21 cellular contexts compared by ENCODE assay signal in the genomic region with DNA sequence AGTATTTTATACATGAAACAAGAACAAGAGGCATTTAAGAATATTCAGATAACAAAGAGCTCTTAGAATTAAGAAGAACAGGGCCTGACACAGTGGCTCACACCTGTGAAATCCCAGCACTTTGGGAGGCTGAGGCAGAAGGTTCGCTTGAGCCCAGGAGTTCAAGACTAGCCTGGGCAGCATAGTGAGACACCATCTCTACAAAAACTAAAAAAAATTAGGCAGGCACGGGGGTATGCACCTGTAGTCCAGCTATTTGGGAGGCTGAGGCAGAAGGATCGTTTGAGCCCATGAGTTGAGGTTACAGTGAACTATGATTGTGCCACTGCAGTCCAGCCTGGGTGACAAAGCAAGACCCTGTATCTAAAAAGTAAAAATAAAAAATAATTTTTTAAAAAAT. TPM values are rescaled to one million over a fixed set of nuclear protein-coding genes. Genes with fewer than 3 reads are reported as not detected.
A peak's percentile ranks its signal among the peaks of the same experiment; 100 is the strongest.
DNase-seq lines count a peak whose midpoint lies in the region; ATAC-seq and TF ChIP-seq lines count a peak whose summit lies in the region.
"Had no signal": no experiment of that assay in that cellular context is flagged by ENCODE, and none has a peak within 500 bp of the region (broad histone marks: within the 10 kb centered on the region; RNA-seq: fewer than 3 reads in every experiment).

No MANE protein-coding gene starts in this region.

- intact Hi-C loops in aorta (cut with DNase I), result no loop called here
- intact Hi-C loops in right lobe of liver (cut with DNase I), result no loop called here

- H3K4me3 ChIP-seq in OCI-LY3 (ENCODE audit: low read length) (no peak overlapping the region), aorta (ENCODE audit: low read length in 2 of 2) (no peak overlapping the region), right lobe of liver (no peak overlapping the region)
- H3K4me3 ChIP-seq: A549; BLaER1 treated with 17β-estradiol and CSF1 and Interleukin-3, amounts not matched to agents 10 nM and 100 nM had no signal

- WGBS in aorta, 2 donors, result 88% methylated on average over 3 of the region's 3 CpGs
- WGBS in right lobe of liver (ENCODE audit: insufficient coverage, low coverage, low lambda C conversion rate, missing lambda C conversion rate), result 87% methylated on average over 3 of the region's 3 CpGs

- peaks cover 4% of the 10 kb centered on the region for H3K4me1 Mint-ChIP-seq in activated T-helper 17 cell treated with anti-CD3 and anti-CD28 coated beads, Interleukin-2, amount 50 U/mL, for 72 hours
- H3K4me1 Mint-ChIP-seq: B cell, CD14-positive monocyte had no signal

- no peaks in the 10 kb centered on the region for H4K20me1 ChIP-seq in OCI-LY3 (ENCODE audit: insufficient read depth, low read length)
- H4K20me1 ChIP-seq: BLaER1 treated with 17β-estradiol and CSF1 and Interleukin-3, amounts not matched to agents 10 nM and 100 nM had no signal

- H3K9me3 ChIP-seq in OCI-LY3 (ENCODE audit: insufficient read depth, low read length) (no peaks in the 10 kb centered on the region), aorta (ENCODE audit: control insufficient read depth, low read length) (no peaks in the 10 kb centered on the region), right lobe of liver (no peaks in the 10 kb centered on the region)
- H3K9me3 ChIP-seq: A549; BLaER1 treated with 17β-estradiol and CSF1 and Interleukin-3, amounts not matched to agents 10 nM and 100 nM; Caco-2 had no signal

- no peak overlapping the region for H3K4me3 Mint-ChIP-seq in activated T-helper 17 cell treated with anti-CD3 and anti-CD28 coated beads, Interleukin-2, amount 50 U/mL, for 72 hours
- H3K4me3 Mint-ChIP-seq: B cell; CD14-positive monocyte; CD4-positive, alpha-beta memory T cell; CD4-positive, CD25-positive, alpha-beta regulatory T cell; CD8-positive, alpha-beta memory T cell had no signal

- no peak for TF ChIP-seq POLR2A in right lobe of liver (IDR thresholded peaks at IDR 0.05)

- H3K79me2 ChIP-seq in OCI-LY3 (ENCODE audit: low read length), result no peaks in the 10 kb centered on the region

- H3K27me3 ChIP-seq in OCI-LY3 (ENCODE audit: low read depth, low read length) (no peaks in the 10 kb centered on the region), aorta (ENCODE audit: control insufficient read depth in 1 of 2, insufficient read depth in 2 of 2, low read length in 1 of 2) (no peaks in the 10 kb centered on the region), right lobe of liver (no peaks in the 10 kb centered on the region)
- H3K27me3 ChIP-seq: BLaER1 treated with 17β-estradiol and CSF1 and Interleukin-3, amounts not matched to agents 10 nM and 100 nM had no signal

- DNase-seq in DMS53 (lab: John Stamatoyannopoulos, UW) (peak; percentile 12), DMS53 treated with DMSO at 0.1 percent for 48 hours (lab: John Stamatoyannopoulos, UW; ENCODE audit: unreplicated experiment) (no peak), COLO829 (ENCODE audit: low spot score) (no peak), aorta (no peak), right lobe of liver (no peak)
- DNase-seq: AML-193; Caco-2; Calu3; CD4-positive, alpha-beta memory T cell; CD4-positive, CD25-positive, alpha-beta regulatory T cell; CD8-positive, alpha-beta memory T cell; DMS79 treated with DMSO at 0.1 percent for 48 hours; GF-D8 had no signal

- H3K9me3 Mint-ChIP-seq in activated T-helper 17 cell treated with anti-CD3 and anti-CD28 coated beads, Interleukin-2, amount 50 U/mL, for 72 hours, result no peaks in the 10 kb centered on the region
- H3K9me3 Mint-ChIP-seq: CD14-positive monocyte; CD4-positive, alpha-beta memory T cell; CD4-positive, CD25-positive, alpha-beta regulatory T cell; CD8-positive, alpha-beta memory T cell had no signal

- peaks cover 84% of the 10 kb centered on the region for H3K36me3 Mint-ChIP-seq in activated T-helper 17 cell treated with anti-CD3 and anti-CD28 coated beads, Interleukin-2, amount 50 U/mL, for 72 hours (ENCODE audit: low read depth)

- peaks cover 9% of the 10 kb centered on the region for H3K4me1 ChIP-seq in OCI-LY3 (ENCODE audit: low read length)
- no peaks in the 10 kb centered on the region for H3K4me1 ChIP-seq in aorta (ENCODE audit: control insufficient read depth in 1 of 2, insufficient read depth in 2 of 2, low read length in 2 of 2)
- no peaks in the 10 kb centered on the region for H3K4me1 ChIP-seq in right lobe of liver
- H3K4me1 ChIP-seq: A549; BLaER1 treated with 17β-estradiol and CSF1 and Interleukin-3, amounts not matched to agents 10 nM and 100 nM; Caco-2 had no signal

- H3K36me3 ChIP-seq in OCI-LY3 (replicated peaks; ENCODE audit: low read depth, low read length), result peaks cover 28% of the 10 kb centered on the region
- peaks cover 0 to 3% of the 10 kb centered on the region in 2 donors for H3K36me3 ChIP-seq in aorta (ENCODE audit: control insufficient read depth in 1 of 2, insufficient read depth in 2 of 2, low read length in 1 of 2)
- H3K36me3 ChIP-seq in right lobe of liver, result peaks cover 0 to 18% (median 2%) of the 10 kb centered on the region in 4 donors

- ATAC-seq in activated T-helper 17 cell treated with anti-CD3 and anti-CD28 coated beads, Interleukin-2, amount 50 U/mL, for 72 hours (replicated peaks), result no peak
- ATAC-seq in aorta (ENCODE audit: low FRiP score) (no peak), right lobe of liver (no peak)
- ATAC-seq: A549 had no signal

- H3K4me2 ChIP-seq in OCI-LY3 (ENCODE audit: low read length), result peak overlapping the region; percentile 27
- H3K4me2 ChIP-seq: A549; BLaER1 treated with 17β-estradiol and CSF1 and Interleukin-3, amounts not matched to agents 10 nM and 100 nM had no signal

- H3K9ac ChIP-seq in OCI-LY3 (ENCODE audit: low read length), result no peak overlapping the region
- H3K9ac ChIP-seq: BLaER1 treated with 17β-estradiol and CSF1 and Interleukin-3, amounts not matched to agents 10 nM and 100 nM had no signal

- H3K27ac ChIP-seq in C4-2B, result peak overlapping the region; percentile 24; the same call in 1 of the 2 replicates
- H3K27ac ChIP-seq in OCI-LY3 (ENCODE audit: low read length), result no peak overlapping the region
- no peak overlapping the region for H3K27ac ChIP-seq in aorta (ENCODE audit: low read depth in 1 of 2, low read length in 2 of 2)
- H3K27ac ChIP-seq in right lobe of liver, result no peak overlapping the region
- H3K27ac ChIP-seq: 22Rv1; A549; BLaER1 treated with 17β-estradiol and CSF1 and Interleukin-3, amounts not matched to agents 10 nM and 100 nM had no signal

- no peak for TF ChIP-seq CTCF in C4-2B (conservative IDR thresholded peaks at IDR 0.05)
- TF ChIP-seq CTCF in OCI-LY3 (IDR thresholded peaks at IDR 0.05; ENCODE audit: low read depth, low read length), result no peak
- no peak for TF ChIP-seq CTCF in right lobe of liver (IDR thresholded peaks at IDR 0.05)

- peak overlapping the region; percentile 58 for H3K27ac Mint-ChIP-seq in activated T-helper 17 cell treated with anti-CD3 and anti-CD28 coated beads, Interleukin-2, amount 50 U/mL, for 72 hours
- H3K27ac Mint-ChIP-seq: B cell had no signal

- no peaks in the 10 kb centered on the region for H3K27me3 Mint-ChIP-seq in activated T-helper 17 cell treated with anti-CD3 and anti-CD28 coated beads, Interleukin-2, amount 50 U/mL, for 72 hours
- H3K27me3 Mint-ChIP-seq: B cell; CD4-positive, alpha-beta memory T cell; CD4-positive, CD25-positive, alpha-beta regulatory T cell; CD8-positive, alpha-beta memory T cell had no signal

- no peak overlapping the region for H2AFZ ChIP-seq in OCI-LY3 (ENCODE audit: low read depth, low read length)

RNA-seq across cellular contexts. Expression of a gene that starts 12.5 kb away (rescaled TPM):
- 10 to 100 TPM; 19.0 to 21.7 TPM for total RNA-seq in activated T-helper 17 cell treated with anti-CD3 and anti-CD28 coated beads, Interleukin-2, amount 50 U/mL, for 72 hours
- 1 to 10 TPM in 1 of 2 donors, under 1 TPM in 1; 0.75 to 1.4 TPM for total RNA-seq in aorta
- polyA plus RNA-seq in aorta, result under 1 TPM; 0.13 TPM
- total RNA-seq in right lobe of liver, result 1 to 10 TPM; 1.0 to 1.6 (median 1.1) TPM

RNA-seq across cellular contexts. Expression of a gene that starts 52.0 kb away (rescaled TPM):
- 10 to 100 TPM; 32.3 to 34.0 TPM for total RNA-seq in activated T-helper 17 cell treated with anti-CD3 and anti-CD28 coated beads, Interleukin-2, amount 50 U/mL, for 72 hours
- total RNA-seq in aorta (10 to 100 TPM; 11.9 to 14.5 TPM), right lobe of liver (1 to 10 TPM; 4.2 to 6.5 (median 4.9) TPM)
- 1 to 10 TPM; 1.8 to 1.9 TPM for polyA plus RNA-seq in aorta

Comparison
In these comparisons a context has a peak if more than half of its experiments do, and no peak if none do; other contexts are left out.
1. RNA of a gene that starts 12.5 kb away (total RNA-seq): 19.0 to 21.7 TPM in activated T-helper 17 cell treated with anti-CD3 and anti-CD28 coated beads, Interleukin-2, amount 50 U/mL, for 72 hours; 0.75 to 1.4 TPM in aorta and 1.0 to 1.6 TPM in right lobe of liver; every median in the first group is over 4 times any median in the second.